In genomic region chr4:30717208-30718020, GRCh38 we compare ENCODE assay signal across 1 cellular context.
TF ChIP-seq lines count a peak whose summit lies in the region.

No MANE protein-coding gene starts in this region.

TF ChIP-seq in GM12878, 131 proteins besides CTCF, POLR2A, EP300 and RAD21 (continued from another document):
- TF ChIP-seq ZNF687 (IDR thresholded peaks at IDR 0.05) (no peak), TCF12 (IDR thresholded peaks at IDR 0.05; ENCODE audit: low read depth, low read length) (no peak), JUNB (IDR thresholded peaks at IDR 0.05) (no peak), ELK1 (IDR thresholded peaks at IDR 0.05; ENCODE audit: low read depth, low read length) (no peak), NR2F1 (conservative IDR thresholded peaks at IDR 0.05) (no peak), FOS (IDR thresholded peaks at IDR 0.05; ENCODE audit: borderline replicate concordance, extremely low read depth, insufficient read length) (no peak), TCF7 (IDR thresholded peaks at IDR 0.05; ENCODE audit: borderline replicate concordance) (no peak), IRF4 (IDR thresholded peaks at IDR 0.05; ENCODE audit: low read depth, low read length) (no peak), SPI1 (IDR thresholded peaks at IDR 0.05; ENCODE audit: borderline replicate concordance, insufficient read depth, low read depth, low read length) (no peak), BMI1 (IDR thresholded peaks at IDR 0.05; ENCODE audit: borderline replicate concordance) (no peak), SP1 (IDR thresholded peaks at IDR 0.05; ENCODE audit: low read depth, low read length) (no peak), ZNF622 (IDR thresholded peaks at IDR 0.05) (no peak), EGR1 (IDR thresholded peaks at IDR 0.05; ENCODE audit: borderline replicate concordance in 1 of 2, low read depth in 2 of 2, low read length in 2 of 2) (0 out of 3 replicates have a peak, but pooled peaks of 1 of the 2 experiments have one; percentile 14), CBX5 (IDR thresholded peaks at IDR 0.05; ENCODE audit: low read depth) (no peak), JUND (IDR thresholded peaks at IDR 0.05; ENCODE audit: low read depth, low read length) (no peak), RUNX3 (IDR thresholded peaks at IDR 0.05; ENCODE audit: low read length) (no peak), EED (IDR thresholded peaks at IDR 0.05; ENCODE audit: low read depth) (0 out of 2 replicates have a peak, but pooled peaks have one; percentile 10), ZSCAN29 (IDR thresholded peaks at IDR 0.05) (no peak), TAF1 (IDR thresholded peaks at IDR 0.05; ENCODE audit: borderline replicate concordance, low read depth, low read length) (no peak), KAT2A (conservative IDR thresholded peaks at IDR 0.05; ENCODE audit: control insufficient read depth, low read depth, low read length) (no peak)
